18 cellular contexts compared by ENCODE assay signal in genomic region chr18:30016179-30016578, GRCh38.
DNase-seq lines count a peak whose midpoint lies in the region; ATAC-seq, FAIRE-seq and TF ChIP-seq lines count a peak whose summit lies in the region.
"Had no signal": no experiment of that assay in that cellular context is flagged by ENCODE, and none has a peak within 500 bp of the region (broad histone marks: within the 10 kb centered on the region; RNA-seq: fewer than 3 reads in every experiment).

No MANE protein-coding gene starts in this region.

- no peak overlapping the region for H3K4me3 ChIP-seq in keratinocyte (ENCODE audit: control insufficient read depth in 2 of 3, extremely low read depth in 1 of 3, insufficient read depth in 2 of 3, low read depth in 1 of 3, low read length in 3 of 3)
- no peak overlapping the region for H3K4me3 ChIP-seq in H7 (ENCODE audit: insufficient read depth, low read depth, low read length)
- H3K4me3 ChIP-seq: skin epidermis had no signal

- no peak overlapping the region for H3K9ac ChIP-seq in keratinocyte (ENCODE audit: control insufficient read depth, extremely low read depth, insufficient read depth, low read length)

- H3K9me1 ChIP-seq in keratinocyte (ENCODE audit: control insufficient read depth, extremely low read depth, insufficient read depth, low read length) = no peaks in the 10 kb centered on the region

- H3K36me3 ChIP-seq in keratinocyte (ENCODE audit: control insufficient read depth in 2 of 2, extremely low read depth in 1 of 2, insufficient read depth in 2 of 2, low read length in 2 of 2) = no peaks in the 10 kb centered on the region
- H3K36me3 ChIP-seq in H7 (replicated peaks; ENCODE audit: control insufficient read depth, insufficient read depth, low read length) = no peaks in the 10 kb centered on the region

- DNase-seq in Calu3 (no peak), HTR-8/SVneo (ENCODE audit: insufficient read length, low spot score) (peak; percentile 2), astrocyte of the hippocampus (ENCODE audit: low read depth, low spot score) (peak; percentile 16), keratinocyte (ENCODE audit: low read depth, low spot score) (no peak), sciatic nerve (ENCODE audit: low spot score) (no peak), CD1c-positive myeloid dendritic cell (ENCODE audit: extremely low spot score) (no peak), H7 (no peak)
- DNase-seq: activated CD4-positive, alpha-beta T cell treated with anti-CD3 and anti-CD28 coated beads for 1 hour; activated naive CD8-positive, alpha-beta T cell treated with anti-CD3 and anti-CD28 coated beads for 36 hours; activated T-cell treated with anti-CD3 and anti-CD28 coated beads for 4 hours; natural killer cell; NCI-H1417; NCI-H2081; NCI-H345; occipital lobe; stimulated activated naive CD8-positive, alpha-beta T cell treated with anti-CD3 and anti-CD28 coated beads, Interleukin-15, amount 100 ng/mL, for 72 hours had no signal

- CTCF ChIA-PET in Calu3 (lab: Charles Lee) = no interaction called here

- H3K36me3 Mint-ChIP-seq in Calu3 (ENCODE audit: insufficient read depth, unreplicated experiment) = no peaks in the 10 kb centered on the region
- H3K36me3 Mint-ChIP-seq: activated naive CD8-positive, alpha-beta T cell treated with anti-CD3 and anti-CD28 coated beads for 36 hours; natural killer cell had no signal

- no peak overlapping the region for H3K4me2 ChIP-seq in keratinocyte (ENCODE audit: control insufficient read depth, extremely low read depth, insufficient read depth, low read depth, low read length)

- no peaks in the 10 kb centered on the region for H4K20me1 ChIP-seq in keratinocyte (ENCODE audit: control insufficient read depth, extremely low read depth, insufficient read depth, low read length)

- H3K27ac Mint-ChIP-seq in Calu3 (ENCODE audit: unreplicated experiment) = peak overlapping the region; percentile 12
- H3K27ac Mint-ChIP-seq: activated naive CD8-positive, alpha-beta T cell treated with anti-CD3 and anti-CD28 coated beads for 36 hours; natural killer cell; stimulated activated naive CD8-positive, alpha-beta T cell treated with anti-CD3 and anti-CD28 coated beads, Interleukin-15, amount 100 ng/mL, for 72 hours had no signal

- dilution Hi-C loops in keratinocyte (cut with MboI; ENCODE audit: extremely low pct_ligation_motif_present, low sequenced_read_pairs) = no loop called here

- no peak overlapping the region for H3K4me3 Mint-ChIP-seq in Calu3 (ENCODE audit: low read depth, unreplicated experiment)
- H3K4me3 Mint-ChIP-seq: activated naive CD8-positive, alpha-beta T cell treated with anti-CD3 and anti-CD28 coated beads for 36 hours; natural killer cell; stimulated activated naive CD8-positive, alpha-beta T cell treated with anti-CD3 and anti-CD28 coated beads, Interleukin-15, amount 100 ng/mL, for 72 hours had no signal

- BruUV-seq in Calu3 (replicated peaks; lab: Mats Ljungman, UMichigan) = no TSS peak

- no peak overlapping the region for H3K27ac ChIP-seq in keratinocyte (ENCODE audit: control insufficient read depth, insufficient read depth, low read length)
- H3K27ac ChIP-seq: skin epidermis had no signal

- H3K9me3 Mint-ChIP-seq in Calu3 (ENCODE audit: low read depth, unreplicated experiment) = peaks cover 3% of the 10 kb centered on the region

- no peaks in the 10 kb centered on the region for H3K79me2 ChIP-seq in keratinocyte (ENCODE audit: control insufficient read depth, insufficient read depth, low read length)

- peaks cover 31% of the 10 kb centered on the region for H3K4me1 Mint-ChIP-seq in Calu3 (ENCODE audit: low read depth, unreplicated experiment)
- H3K4me1 Mint-ChIP-seq: activated naive CD8-positive, alpha-beta T cell treated with anti-CD3 and anti-CD28 coated beads for 36 hours; natural killer cell; stimulated activated naive CD8-positive, alpha-beta T cell treated with anti-CD3 and anti-CD28 coated beads, Interleukin-15, amount 100 ng/mL, for 72 hours had no signal

- intact Hi-C loops in Calu3 (cut with micrococcal nuclease; ENCODE audit: unreplicated experiment) (no loop called here), sciatic nerve (cut with DNase I) (no loop called here)

- H3K4me1 ChIP-seq in keratinocyte (ENCODE audit: control insufficient read depth, extremely low read depth, insufficient read depth, low read length) = peaks cover 6% of the 10 kb centered on the region

- FAIRE-seq in HTR-8/SVneo (lab: Jason Lieb, UNC) (no peak), keratinocyte (lab: Jason Lieb, UNC) (peak; percentile 65)
- FAIRE-seq: endothelial cell of umbilical vein had no signal

- no peak for ATAC-seq in sciatic nerve
- ATAC-seq: natural killer cell; stimulated activated naive CD8-positive, alpha-beta T cell treated with anti-CD3 and anti-CD28 coated beads, Interleukin-15, amount 100 ng/mL, for 72 hours had no signal

- H3K9me3 ChIP-seq in keratinocyte (ENCODE audit: control insufficient read depth, low read depth, low read length) = no peaks in the 10 kb centered on the region

- H3K27me3 Mint-ChIP-seq in Calu3 (ENCODE audit: unreplicated experiment) = no peaks in the 10 kb centered on the region
- H3K27me3 Mint-ChIP-seq: activated naive CD8-positive, alpha-beta T cell treated with anti-CD3 and anti-CD28 coated beads for 36 hours; stimulated activated naive CD8-positive, alpha-beta T cell treated with anti-CD3 and anti-CD28 coated beads, Interleukin-15, amount 100 ng/mL, for 72 hours had no signal

- TF ChIP-seq CTCF in Calu3 (IDR thresholded peaks at IDR 0.05; ENCODE audit: unreplicated experiment) (no peak), keratinocyte (optimal IDR thresholded peaks at IDR 0.05 in 1 of 3, IDR thresholded peaks at IDR 0.05 in 1 of 3, conservative IDR thresholded peaks at IDR 0.05 in 1 of 3; ENCODE audit: extremely low read depth in 1 of 3, insufficient read depth in 2 of 3, low read length in 3 of 3) (no peak)

- H2AFZ ChIP-seq in keratinocyte (ENCODE audit: control insufficient read depth, low read length) = no peak overlapping the region

- no peaks in the 10 kb centered on the region for H3K27me3 ChIP-seq in keratinocyte (ENCODE audit: control insufficient read depth, extremely low read depth, insufficient read depth, low read length)
- H3K27me3 ChIP-seq in H7 (ENCODE audit: control insufficient read depth, insufficient read depth, low read length) = no peaks in the 10 kb centered on the region

Comparison
In these comparisons a context has a peak if more than half of its experiments do, and no peak if none do; other contexts are left out.
1. DNase-seq: peak in HTR-8/SVneo (single experiment) and astrocyte of the hippocampus (single experiment); none in Calu3 (single experiment), keratinocyte (single experiment), sciatic nerve (single experiment), CD1c-positive myeloid dendritic cell (single experiment) and H7 (single experiment).